In the genomic region with DNA sequence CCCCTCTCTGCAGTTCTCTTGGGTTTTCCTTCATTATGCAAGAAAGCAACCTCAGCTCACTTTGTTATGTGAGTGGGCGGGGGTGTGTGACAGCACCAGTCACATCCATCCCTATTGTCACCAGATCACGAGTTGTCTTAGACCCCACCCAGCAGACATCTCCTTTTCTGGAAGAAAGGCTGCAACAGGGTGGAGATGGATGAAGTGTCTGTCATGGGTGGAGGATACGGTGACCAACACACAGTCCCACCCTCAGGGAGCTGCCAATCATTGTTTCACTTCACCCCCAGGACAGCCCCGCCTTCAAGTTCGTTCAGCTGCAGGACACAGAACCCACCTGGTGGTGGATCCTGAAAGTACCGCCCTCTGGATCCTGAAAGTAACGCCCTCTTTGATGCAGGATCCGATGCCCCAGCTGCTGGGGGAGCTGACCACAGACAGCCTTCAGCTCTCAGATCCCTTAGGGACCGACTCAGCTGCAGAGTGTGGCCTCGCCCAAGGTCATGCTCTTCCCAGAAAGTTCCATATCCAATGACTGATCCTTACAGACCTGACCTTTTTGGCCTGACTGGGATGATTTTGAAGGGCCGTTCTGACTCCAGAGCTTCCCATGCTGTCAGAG, we compare ENCODE assay signal across 9 cellular contexts.
DNase-seq lines count a peak whose midpoint lies in the region; FAIRE-seq and TF ChIP-seq lines count a peak whose summit lies in the region.
"Had no signal": no experiment of that assay in that cellular context is flagged by ENCODE, and none has a peak within 500 bp of the region (broad histone marks: within the 10 kb centered on the region; RNA-seq: fewer than 3 reads in every experiment).

No MANE protein-coding gene starts in this region.

- peak; percentile 14 for TF ChIP-seq CTCF in D721Med (IDR thresholded peaks at IDR 0.05; ENCODE audit: insufficient read depth, missing control alignments)
- peak; percentile 29 for TF ChIP-seq CTCF in epithelial cell of proximal tubule (conservative IDR thresholded peaks at IDR 0.05; ENCODE audit: low read depth, low read length)

- no peak overlapping the region for H3K4me3 ChIP-seq in epithelial cell of proximal tubule (ENCODE audit: low read depth, low read length)

- DNase-seq in D721Med (ENCODE audit: insufficient read length, low spot score) = no peak
- peak; percentile 22 for DNase-seq in H4 (ENCODE audit: low spot score)
- DNase-seq in OCI-M1 (lab: John Stamatoyannopoulos, UW) = peak; percentile 7
- no peak for DNase-seq in epithelial cell of proximal tubule (ENCODE audit: low read depth)
- DNase-seq in stimulated activated CD4-positive, alpha-beta T cell treated with anti-CD3 and anti-CD28 coated beads, Interleukin-15, amount 100 ng/mL, for 24 hours = peak; percentile 50
- no peak for DNase-seq in anterior cingulate cortex (lab: John Stamatoyannopoulos, UW)
- DNase-seq in NCI-H2227 treated with DMSO at 0.1 percent for 48 hours (lab: John Stamatoyannopoulos, UW) = no peak
- DNase-seq in stimulated activated naive CD4-positive, alpha-beta T cell (lab: John Stamatoyannopoulos, UW) = no peak

- no peak for FAIRE-seq in D721Med (lab: Jason Lieb, UNC)
- FAIRE-seq: islet of Langerhans had no signal

Comparison
In these comparisons a context has a peak if more than half of its experiments do, and no peak if none do; other contexts are left out.
1. DNase-seq: peak in H4 (single experiment), OCI-M1 (single experiment) and stimulated activated CD4-positive, alpha-beta T cell treated with anti-CD3 and anti-CD28 coated beads, Interleukin-15, amount 100 ng/mL, for 24 hours (single experiment); none in D721Med (single experiment), epithelial cell of proximal tubule (single experiment), anterior cingulate cortex (0 of 58), NCI-H2227 treated with DMSO at 0.1 percent for 48 hours (single experiment) and stimulated activated naive CD4-positive, alpha-beta T cell (0 of 6).